In the genomic region with DNA sequence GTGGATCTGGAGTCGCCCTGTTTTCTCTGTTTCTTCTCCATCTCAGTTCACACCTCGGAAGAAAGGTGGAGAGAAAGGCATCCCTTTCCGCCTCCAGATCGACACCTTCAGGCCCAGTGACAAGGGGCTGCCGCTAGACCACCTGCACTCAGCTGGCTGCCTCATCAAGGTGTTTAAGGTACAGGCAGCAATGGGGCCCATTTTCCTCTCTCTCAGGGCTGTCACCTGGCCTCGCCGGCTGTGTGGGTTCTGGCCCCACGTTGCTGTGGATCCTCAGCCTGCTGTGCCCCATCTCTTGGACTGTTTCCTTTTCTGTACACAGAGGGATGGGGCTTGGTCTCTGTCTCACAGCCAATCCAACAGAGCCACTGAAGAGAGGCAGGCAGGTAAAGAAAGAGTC, we compare ENCODE assay signal across 19 cellular contexts. TPM values are rescaled to one million over a fixed set of nuclear protein-coding genes. Genes with fewer than 3 reads are reported as not detected.
"Had no signal": no experiment of that assay in that cellular context is flagged by ENCODE, and none has a peak within 500 bp of the region (broad histone marks: within the 10 kb centered on the region; RNA-seq: fewer than 3 reads in every experiment).

No MANE protein-coding gene starts in this region.

- H3K9me3 ChIP-seq: ascending aorta, body of pancreas, SJSA1 had no signal

- H3K27me3 ChIP-seq: ascending aorta, SJSA1 had no signal

- H3K27me3 Mint-ChIP-seq: activated CD8-positive, alpha-beta T cell treated with anti-CD3 and anti-CD28 coated beads for 36 hours; activated T-helper 17 cell treated with anti-CD3 and anti-CD28 coated beads, Interleukin-2, amount 50 U/mL, for 72 hours had no signal

- DNase-seq: activated CD4-positive, alpha-beta T cell treated with anti-CD3 and anti-CD28 coated beads for 4 hours; activated CD8-positive, alpha-beta T cell treated with anti-CD3 and anti-CD28 coated beads for 36 hours; activated naive CD4-positive, alpha-beta T cell treated with anti-CD3 and anti-CD28 coated beads, Interleukin-2, amount 50 U/mL, for 16 hours; activated T-cell treated with anti-CD3 and anti-CD28 coated beads, Interleukin-2, amount 50 U/mL, for 48 hours; body of pancreas; NCI-H1048; NCI-H146; NCI-H187 treated with DMSO at 0.1 percent for 48 hours; NCI-H2081 treated with DMSO at 0.1 percent for 48 hours; NCI-H446; NCI-H524; PC-3; SHP77; SW 1271 had no signal

- H3K4me1 ChIP-seq: body of pancreas had no signal

- H3K36me3 ChIP-seq: ascending aorta, SJSA1 had no signal

- H3K4me3 ChIP-seq: ascending aorta, body of pancreas, SJSA1 had no signal

- H3K27ac Mint-ChIP-seq: activated CD8-positive, alpha-beta T cell treated with anti-CD3 and anti-CD28 coated beads for 36 hours; activated T-helper 17 cell treated with anti-CD3 and anti-CD28 coated beads, Interleukin-2, amount 50 U/mL, for 72 hours had no signal

- H3K4me3 Mint-ChIP-seq: activated CD8-positive, alpha-beta T cell treated with anti-CD3 and anti-CD28 coated beads for 36 hours; activated T-helper 17 cell treated with anti-CD3 and anti-CD28 coated beads, Interleukin-2, amount 50 U/mL, for 72 hours had no signal

- H3K9me3 Mint-ChIP-seq: activated CD8-positive, alpha-beta T cell treated with anti-CD3 and anti-CD28 coated beads for 36 hours; activated T-helper 17 cell treated with anti-CD3 and anti-CD28 coated beads, Interleukin-2, amount 50 U/mL, for 72 hours had no signal

- H3K27ac ChIP-seq: ascending aorta, body of pancreas, SJSA1 had no signal

RNA-seq across cellular contexts. Expression of gene STAC2, which starts 17.4 kb away (rescaled TPM):
- total RNA-seq: activated T-helper 17 cell treated with anti-CD3 and anti-CD28 coated beads, Interleukin-2, amount 50 U/mL, for 72 hours; body of pancreas; bronchial epithelial cell; PC-3; SJSA1; T-helper 1 cell treated with Interleukin-12 subunit alpha and Interleukin-12 subunit beta and Interleukin-4 antibody, amounts not matched to agents 30 ng/mL and 1 ng/mL, for 36 hours had no signal
